In the genomic region with DNA sequence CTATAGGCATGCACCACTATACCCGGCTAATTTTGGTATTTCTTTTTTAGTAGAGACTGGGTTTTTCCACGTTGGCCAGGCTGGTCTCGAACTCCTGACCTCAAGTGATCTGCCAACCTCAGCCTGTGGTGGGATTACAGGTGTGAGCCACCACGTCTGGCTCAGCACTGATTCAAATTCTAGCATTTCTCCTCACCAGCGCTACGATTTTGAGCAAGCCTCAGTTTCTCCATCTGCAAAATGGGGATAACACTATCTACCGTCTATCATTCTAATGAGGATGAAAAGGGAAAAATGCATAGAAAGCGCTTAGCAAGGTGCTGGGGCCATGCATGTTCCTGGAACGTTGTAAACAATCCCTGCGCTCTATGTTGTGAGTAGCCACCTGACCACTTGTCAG, we compare ENCODE assay signal across 24 cellular contexts. TPM values are rescaled to one million over a fixed set of nuclear protein-coding genes. Genes with fewer than 3 reads are reported as not detected.
DNase-seq lines count a peak whose midpoint lies in the region; ATAC-seq, FAIRE-seq and TF ChIP-seq lines count a peak whose summit lies in the region.
"Had no signal": no experiment of that assay in that cellular context is flagged by ENCODE, and none has a peak within 500 bp of the region (broad histone marks: within the 10 kb centered on the region; RNA-seq: fewer than 3 reads in every experiment).

No MANE protein-coding gene starts in this region.

- no peak overlapping the region for H3K4me3 ChIP-seq in HepG2 (replicated peaks in 1 of 3; ENCODE audit: insufficient read depth in 1 of 3, low read depth in 2 of 3, low read length in 3 of 3)
- H3K4me3 ChIP-seq in right lobe of liver, result no peak overlapping the region
- no peak overlapping the region for H3K4me3 ChIP-seq in spleen
- H3K4me3 ChIP-seq: A549; BLaER1 treated with 17β-estradiol and CSF1 and Interleukin-3, amounts not matched to agents 10 nM and 100 nM; GM12878 had no signal

- FAIRE-seq in HepG2 (lab: Jason Lieb, UNC), result no peak
- FAIRE-seq: A549, D721Med, GM12878, GM12892, GM18507 had no signal

- ATAC-seq in HepG2 (no peak), right lobe of liver (no peak)
- ATAC-seq: CD8-positive, alpha-beta T cell; GM12878 had no signal

- no TSS peak for BruUV-seq in HepG2 (replicated peaks; lab: Mats Ljungman, UMichigan)

- no peaks in the 10 kb centered on the region for H3K79me2 ChIP-seq in HepG2 (ENCODE audit: insufficient read depth, low read length)

- no peak for TF ChIP-seq RAD21 in HepG2 (CRISPR knock-in tag; IDR thresholded peaks at IDR 0.05)

- DNase-seq in HepG2 (ENCODE audit: low spot score), result no peak
- DNase-seq in right lobe of liver, result no peak
- DNase-seq in spleen, result peak; percentile 14
- no peak for DNase-seq in HuH-7.5 (ENCODE audit: low spot score)
- DNase-seq in DMS153 treated with DMSO at 0.1 percent for 48 hours (lab: John Stamatoyannopoulos, UW; ENCODE audit: unreplicated experiment), result no peak
- DNase-seq: AML-193; Caco-2; Calu3; CD4-positive, alpha-beta T cell; CD8-positive, alpha-beta T cell; DMS53; DMS79; DND-41; EL; GDM1 had no signal

- WGBS in HepG2 (ENCODE audit: low lambda C conversion rate), result 31% methylated on average over 9 of the region's 10 CpGs
- 69% methylated on average over 10 of the region's 10 CpGs for WGBS in right lobe of liver (ENCODE audit: insufficient coverage, low coverage, low lambda C conversion rate, missing lambda C conversion rate)
- 78 to 87% (median 81%) methylated on average over 10 of the region's 10 CpGs for WGBS in spleen, 5 donors

- intact Hi-C loops in HepG2 (cut with micrococcal nuclease; ENCODE audit: unreplicated experiment) (no loop called here), right lobe of liver (cut with DNase I) (no loop called here), spleen (cut with DNase I; ENCODE audit: low total_unique reads) (no loop called here)

- no peak overlapping the region for H3K9ac ChIP-seq in HepG2 (ENCODE audit: insufficient read depth, low read depth, low read length)
- H3K9ac ChIP-seq: BLaER1 treated with 17β-estradiol and CSF1 and Interleukin-3, amounts not matched to agents 10 nM and 100 nM had no signal

- in situ Hi-C loops in HepG2 (cut with HindIII; ENCODE audit: extremely low pct_ligation_motif_present, low pct_unique_long_range_greater_than_20kb), result no loop called here

- CTCF ChIA-PET in HepG2 (lab: Yijun Ruan, JAX; ENCODE audit: low intra/inter-chr PET ratio, low total read pairs), result no interaction called here

- no peak for TF ChIP-seq POLR2A in HepG2 (IDR thresholded peaks at IDR 0.05; ENCODE audit: insufficient read depth in 1 of 2, low read depth in 2 of 2, low read length in 2 of 2)
- TF ChIP-seq POLR2A in right lobe of liver (IDR thresholded peaks at IDR 0.05), result no peak
- no peak for TF ChIP-seq POLR2A in spleen (IDR thresholded peaks at IDR 0.05)

- TF ChIP-seq CTCF in HepG2 (CRISPR knock-in tag; IDR thresholded peaks at IDR 0.05) (no peak), right lobe of liver (IDR thresholded peaks at IDR 0.05) (no peak), spleen (IDR thresholded peaks at IDR 0.05 in 8 of 11, conservative IDR thresholded peaks at IDR 0.05 in 3 of 11) (no peak)

- no peak overlapping the region for H3K27ac ChIP-seq in HepG2 (ENCODE audit: extremely low read length, insufficient read depth, low read length)
- no peak overlapping the region for H3K27ac ChIP-seq in right lobe of liver
- H3K27ac ChIP-seq in spleen, result no peak overlapping the region
- H3K27ac ChIP-seq: 22Rv1; A549; BLaER1 treated with 17β-estradiol and CSF1 and Interleukin-3, amounts not matched to agents 10 nM and 100 nM; C4-2B had no signal

- no peaks in the 10 kb centered on the region for H4K20me1 ChIP-seq in HepG2 (ENCODE audit: insufficient read depth, low read length)

- TF ChIP-seq EP300 in HepG2 (IDR thresholded peaks at IDR 0.05; ENCODE audit: low read depth in 2 of 2, low read length in 2 of 2), result no peak
- no peak for TF ChIP-seq EP300 in HepG2 (CRISPR knock-in tag; IDR thresholded peaks at IDR 0.05; ENCODE audit: borderline replicate concordance)

- POLR2A ChIA-PET in HepG2 (lab: Yijun Ruan, JAX), result no interaction called here

- H3K4me2 ChIP-seq in HepG2 (ENCODE audit: low read depth, low read length), result no peak overlapping the region
- H3K4me2 ChIP-seq: A549; BLaER1 treated with 17β-estradiol and CSF1 and Interleukin-3, amounts not matched to agents 10 nM and 100 nM had no signal

- no peak overlapping the region for H2AFZ ChIP-seq in HepG2 (ENCODE audit: low read length)

- no peaks in the 10 kb centered on the region for H3K9me3 ChIP-seq in HepG2 (ENCODE audit: low read length)
- no peaks in the 10 kb centered on the region for H3K9me3 ChIP-seq in right lobe of liver
- no peaks in the 10 kb centered on the region for H3K9me3 ChIP-seq in spleen
- H3K9me3 ChIP-seq: A549; BLaER1 treated with 17β-estradiol and CSF1 and Interleukin-3, amounts not matched to agents 10 nM and 100 nM; Caco-2 had no signal

- H3K36me3 ChIP-seq in HepG2 (replicated peaks in 1 of 2; ENCODE audit: control insufficient read depth in 1 of 2, insufficient read depth in 2 of 2, low read length in 2 of 2) (no peaks in the 10 kb centered on the region), right lobe of liver (no peaks in the 10 kb centered on the region), spleen (no peaks in the 10 kb centered on the region)
- H3K36me3 ChIP-seq: BLaER1 treated with 17β-estradiol and CSF1 and Interleukin-3, amounts not matched to agents 10 nM and 100 nM had no signal

- H3K27me3 ChIP-seq in HepG2 (ENCODE audit: control insufficient read depth in 1 of 2, insufficient read depth in 2 of 2, low read length in 2 of 2), result peaks cover 3 to 44% of the 10 kb centered on the region in 2 experiments; a peak in 4 of 5 replicates
- H3K27me3 ChIP-seq in right lobe of liver, result no peaks in the 10 kb centered on the region
- H3K27me3 ChIP-seq in spleen (replicated peaks in 1 of 7), result peaks cover 0 to 15% (median 0%) of the 10 kb centered on the region in 7 donors
- H3K27me3 ChIP-seq: BLaER1 treated with 17β-estradiol and CSF1 and Interleukin-3, amounts not matched to agents 10 nM and 100 nM had no signal

- H3K4me1 ChIP-seq in HepG2 (ENCODE audit: insufficient read depth, low read length), result no peaks in the 10 kb centered on the region
- H3K4me1 ChIP-seq in right lobe of liver, result no peaks in the 10 kb centered on the region
- H3K4me1 ChIP-seq in spleen, result no peaks in the 10 kb centered on the region
- H3K4me1 ChIP-seq: A549, Caco-2 had no signal

TF ChIP-seq in HepG2, 621 proteins besides CTCF, POLR2A, EP300 and RAD21:
- TF ChIP-seq, protein P1, sequence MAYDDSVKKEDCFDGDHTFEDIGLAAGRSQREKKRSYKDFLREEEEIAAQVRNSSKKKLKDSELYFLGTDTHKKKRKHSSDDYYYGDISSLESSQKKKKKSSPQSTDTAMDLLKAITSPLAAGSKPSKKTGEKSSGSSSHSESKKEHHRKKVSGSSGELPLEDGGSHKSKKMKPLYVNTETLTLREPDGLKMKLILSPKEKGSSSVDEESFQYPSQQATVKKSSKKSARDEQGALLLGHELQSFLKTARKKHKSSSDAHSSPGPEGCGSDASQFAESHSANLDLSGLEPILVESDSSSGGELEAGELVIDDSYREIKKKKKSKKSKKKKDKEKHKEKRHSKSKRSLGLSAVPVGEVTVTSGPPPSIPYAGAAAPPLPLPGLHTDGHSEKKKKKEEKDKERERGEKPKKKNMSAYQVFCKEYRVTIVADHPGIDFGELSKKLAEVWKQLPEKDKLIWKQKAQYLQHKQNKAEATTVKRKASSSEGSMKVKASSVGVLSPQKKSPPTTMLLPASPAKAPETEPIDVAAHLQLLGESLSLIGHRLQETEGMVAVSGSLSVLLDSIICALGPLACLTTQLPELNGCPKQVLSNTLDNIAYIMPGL (CRISPR knock-in tag; IDR thresholded peaks at IDR 0.05; ENCODE audit: borderline replicate concordance in 1 of 2, low read depth in 1 of 2), result no peak
- TF ChIP-seq ZNF709 (CRISPR knock-in tag; IDR thresholded peaks at IDR 0.05) (no peak), ZNF629 (CRISPR knock-in tag; conservative IDR thresholded peaks at IDR 0.05) (peak; percentile 77)
TF ChIP-seq in HepG2: peak in this region for 1.

RNA-seq across cellular contexts. Expression of a gene that starts 49.0 kb away (rescaled TPM):
- total RNA-seq in HepG2 (2016; rRNA removed; fragmentation: Illumina TruSeq; extraction: Trizol) (0.13 and 0.17 TPM in 2 replicates), right lobe of liver (under 1 TPM in 1 of 6 experiments, not detected in 5; 0.06 TPM), spleen (under 1 TPM; 0.32 to 0.69 (median 0.52) TPM)
- total RNA-seq in HepG2 (2016; cell fraction: cytosol; rRNA removed; fragmentation: Illumina TruSeq; extraction: Trizol; ENCODE audit: low read depth), result not detected in 2 replicates
- 0.13 TPM in 1 of 2 replicates, not detected in the other for total RNA-seq in HepG2 (2016; cell fraction: insoluble cytoplasmic fraction; rRNA removed; fragmentation: Illumina TruSeq; extraction: Trizol)
- not detected in 2 replicates for total RNA-seq in HepG2 (2016; cell fraction: membrane; rRNA removed; fragmentation: Illumina TruSeq; extraction: Trizol)
- total RNA-seq in HepG2 (2016; cell fraction: nucleus; rRNA removed; fragmentation: Illumina TruSeq; extraction: Trizol), result 0.22 TPM in 1 of 2 replicates, not detected in the other
- polyA plus RNA-seq in HepG2 (2011; rRNA removed) (0.08 and 0.09 TPM in 2 replicates), spleen (under 1 TPM; 0.06 to 0.35 (median 0.26) TPM)
- 0.03 TPM in 1 of 2 replicates, not detected in the other for polyA plus RNA-seq in HepG2 (2011; cell fraction: cytosol; rRNA removed)
- 0.12 and 0.29 TPM in 2 replicates for polyA plus RNA-seq in HepG2 (2011; cell fraction: nucleus; rRNA removed)
- 0.07 TPM in 1 of 2 replicates, not detected in the other for polyA plus RNA-seq in HepG2 (2012)
- polyA plus RNA-seq in HepG2 (2016; cell fraction: cytosol; fragmentation: Illumina TruSeq; extraction: Trizol; ENCODE audit: low read depth), result not detected in 2 replicates
- not detected in 2 replicates for polyA plus RNA-seq in HepG2 (2016; cell fraction: insoluble cytoplasmic fraction; fragmentation: Illumina TruSeq; extraction: Trizol; ENCODE audit: low read depth)
- polyA plus RNA-seq in HepG2 (2016; cell fraction: membrane; fragmentation: Illumina TruSeq; extraction: Trizol; ENCODE audit: low read depth), result not detected in 2 replicates
- 0.31 TPM in 1 of 2 replicates, not detected in the other for polyA plus RNA-seq in HepG2 (2016; cell fraction: nucleus; fragmentation: Illumina TruSeq; extraction: Trizol; ENCODE audit: insufficient read depth, low read depth)
- not detected in 2 replicates for polyA minus RNA-seq in HepG2 (2011; rRNA and poly(A)+ RNA removed; ENCODE audit: low replicate concordance)
- not detected in 2 replicates for polyA minus RNA-seq in HepG2 (2011; cell fraction: cytosol; rRNA and poly(A)+ RNA removed)
- 0.12 and 0.13 TPM in 2 replicates for polyA minus RNA-seq in HepG2 (2011; cell fraction: nucleus; rRNA and poly(A)+ RNA removed)
- total RNA-seq: G401 had no signal
